In the genomic region with DNA sequence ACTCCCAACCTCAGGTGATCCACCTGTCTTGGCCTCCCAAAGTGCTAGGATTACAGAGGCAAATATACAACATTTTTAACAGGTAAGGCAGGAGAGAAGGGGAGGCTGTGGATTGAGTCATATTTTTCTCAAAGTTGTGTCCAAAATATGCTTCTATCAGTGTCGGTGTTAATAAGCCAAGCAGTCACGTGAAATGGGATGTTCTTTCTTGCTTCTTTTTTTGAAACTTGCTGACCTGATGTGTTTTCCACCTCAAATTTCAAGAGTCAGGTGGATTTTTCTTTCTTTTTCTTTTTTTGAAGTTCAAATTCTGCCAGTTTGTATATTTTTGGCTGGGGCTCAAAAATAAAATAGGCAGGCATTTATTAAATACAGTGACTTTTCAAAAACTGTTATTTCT, we compare ENCODE assay signal across 29 cellular contexts.
"Had no signal": no experiment of that assay in that cellular context is flagged by ENCODE, and none has a peak within 500 bp of the region (broad histone marks: within the 10 kb centered on the region; RNA-seq: fewer than 3 reads in every experiment).

No MANE protein-coding gene starts in this region.

- DNase-seq: activated B cell treated with CpG ODN at 0.5 μM for 24 hours; activated CD4-positive, alpha-beta memory T cell treated with anti-CD3 and anti-CD28 coated beads, Interleukin-2, amount 10 ng/mL, durations not matched to agents 7 days and 5 days; activated CD4-positive, alpha-beta T cell treated with anti-CD3 and anti-CD28 coated beads for 1 hour; activated CD4-positive, alpha-beta T cell treated with anti-CD3 and anti-CD28 coated beads for 36 hours; activated CD4-positive, alpha-beta T cell treated with anti-CD3 and anti-CD28 coated beads for 48 hours; activated CD4-positive, alpha-beta T cell treated with anti-CD3 and anti-CD28 coated beads, Interleukin-2, amount 10 ng/mL, durations not matched to agents 7 days and 5 days; activated CD4-positive, alpha-beta T cell treated with anti-CD3 and anti-CD28 coated beads, Interleukin-2, amount 50 U/mL, for 48 hours; activated CD8-positive, alpha-beta memory T cell treated with anti-CD3 and anti-CD28 coated beads for 24 hours; activated CD8-positive, alpha-beta memory T cell treated with anti-CD3 and anti-CD28 coated beads, Interleukin-2, amount 10 ng/mL, durations not matched to agents 7 days and 5 days; activated CD8-positive, alpha-beta memory T cell treated with anti-CD3 and anti-CD28 coated beads, Interleukin-2, amount 50 U/mL, for 48 hours; activated CD8-positive, alpha-beta T cell treated with anti-CD3 and anti-CD28 coated beads, Interleukin-2, amount 10 ng/mL, durations not matched to agents 7 days and 5 days; activated effector memory CD4-positive, alpha-beta T cell treated with Interleukin-2 at 50 U/mL for 16 hours; activated gamma-delta T cell; activated naive CD4-positive, alpha-beta T cell treated with anti-CD3 and anti-CD28 coated beads, Interleukin-2, amount 10 ng/mL, durations not matched to agents 7 days and 5 days; activated naive CD4-positive, alpha-beta T cell treated with Interleukin-2 at 50 U/mL for 16 hours; activated naive CD8-positive, alpha-beta T cell treated with anti-CD3 and anti-CD28 coated beads, Interleukin-2, amount 10 ng/mL, durations not matched to agents 7 days and 5 days; activated naive CD8-positive, alpha-beta T cell treated with anti-CD3 and anti-CD28 coated beads, Interleukin-2, amount 50 U/mL, for 24 hours; activated T-cell treated with anti-CD3 and anti-CD28 coated beads, Interleukin-2, amount 50 U/mL, for 24 hours; activated T-cell treated with anti-CD3 and anti-CD28 coated beads, Interleukin-2, amount 50 U/mL, for 48 hours; amygdala; anterior cingulate cortex; caudate nucleus; cerebellar nuclear complex; T-helper 1 cell; T-helper 2 cell; T-helper 9 cell had no signal

- H3K4me1 ChIP-seq: ascending aorta had no signal

- H3K27ac ChIP-seq: ascending aorta, cardiac muscle cell, VCaP had no signal

- ATAC-seq: activated CD4-positive, alpha-beta T cell treated with anti-CD3 and anti-CD28 coated beads for 36 hours; activated CD8-positive, alpha-beta memory T cell treated with anti-CD3 and anti-CD28 coated beads, Interleukin-2, amount 10 ng/mL, durations not matched to agents 7 days and 5 days; activated CD8-positive, alpha-beta T cell treated with anti-CD3 and anti-CD28 coated beads, Interleukin-2, amount 10 ng/mL, durations not matched to agents 7 days and 5 days; activated naive CD8-positive, alpha-beta T cell treated with anti-CD3 and anti-CD28 coated beads, Interleukin-2, amount 50 U/mL, for 24 hours had no signal

- H3K36me3 ChIP-seq: ascending aorta, cardiac muscle cell had no signal

- H3K4me3 ChIP-seq: ascending aorta, cardiac muscle cell had no signal

- H3K27me3 ChIP-seq: ascending aorta, cardiac muscle cell had no signal
